Comparison of ENCODE assay signal across 18 cellular contexts in the genomic region with DNA sequence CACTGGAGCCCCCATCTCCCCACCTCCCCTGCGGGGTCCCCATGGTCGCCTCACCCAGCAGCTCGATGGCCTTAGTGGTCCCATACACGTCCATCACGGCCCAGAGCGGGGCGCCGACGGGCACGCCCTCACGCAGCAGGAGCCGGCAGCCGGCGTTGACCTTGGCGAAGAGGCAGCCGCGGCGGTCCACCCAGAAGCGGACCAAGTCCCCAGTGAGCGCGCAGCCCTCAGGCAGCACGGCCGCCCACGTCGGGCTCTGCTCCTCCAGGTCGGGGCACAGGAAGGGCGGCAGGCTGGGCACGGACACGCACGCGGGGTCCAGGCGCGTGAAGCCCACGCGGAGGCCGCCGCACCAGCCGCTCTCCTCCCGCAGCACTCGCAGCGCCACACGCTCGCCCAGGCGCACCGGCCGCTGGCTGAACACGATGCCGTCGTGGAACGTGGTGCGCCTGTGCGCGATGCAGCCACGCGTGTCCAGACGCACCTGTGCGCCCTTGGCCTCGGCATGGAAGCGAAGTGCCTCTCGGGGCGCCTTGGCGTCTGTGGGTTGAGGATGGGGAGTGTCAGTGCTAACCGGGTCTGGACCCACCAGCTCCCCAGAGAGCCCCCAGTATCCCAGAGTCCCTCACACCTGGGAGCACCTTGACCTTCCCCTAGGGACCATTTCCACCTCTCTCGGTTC. TPM values are rescaled to one million over a fixed set of nuclear protein-coding genes. Genes with fewer than 3 reads are reported as not detected.
"Had no signal": no experiment of that assay in that cellular context is flagged by ENCODE, and none has a peak within 500 bp of the region (broad histone marks: within the 10 kb centered on the region; RNA-seq: fewer than 3 reads in every experiment).

No MANE protein-coding gene starts in this region.

- H3K9me3 Mint-ChIP-seq: activated T-cell treated with anti-CD3 and anti-CD28 coated beads, Interleukin-2, amount 50 U/mL, for 24 hours had no signal

- H3K4me3 Mint-ChIP-seq: activated naive CD8-positive, alpha-beta T cell treated with anti-CD3 and anti-CD28 coated beads, Interleukin-2, amount 50 U/mL, for 24 hours; activated T-cell treated with anti-CD3 and anti-CD28 coated beads, Interleukin-2, amount 50 U/mL, for 24 hours; T-helper 1 cell treated with Interleukin-12 subunit alpha and Interleukin-12 subunit beta and Interleukin-4 antibody, amounts not matched to agents 30 μg/mL and 1 μg/mL, for 36 hours; WTC11 had no signal

- H3K9me3 ChIP-seq: psoas muscle, upper lobe of right lung had no signal

- H3K27me3 ChIP-seq: cardiac muscle cell had no signal

- H3K36me3 Mint-ChIP-seq: WTC11 had no signal

- H3K27ac Mint-ChIP-seq: activated naive CD8-positive, alpha-beta T cell treated with anti-CD3 and anti-CD28 coated beads, Interleukin-2, amount 50 U/mL, for 24 hours; WTC11 had no signal

- H3K36me3 ChIP-seq: cardiac muscle cell, gastroesophageal sphincter, suprapubic skin, upper lobe of right lung had no signal

- H3K4me3 ChIP-seq: cardiac muscle cell, gastroesophageal sphincter, psoas muscle, suprapubic skin, upper lobe of right lung had no signal

- H3K27me3 Mint-ChIP-seq: activated naive CD8-positive, alpha-beta T cell treated with anti-CD3 and anti-CD28 coated beads, Interleukin-2, amount 50 U/mL, for 24 hours; activated T-cell treated with anti-CD3 and anti-CD28 coated beads, Interleukin-2, amount 50 U/mL, for 24 hours; naive thymus-derived CD4-positive, alpha-beta T cell had no signal

- DNase-seq: activated CD4-positive, alpha-beta T cell treated with anti-CD3 and anti-CD28 coated beads for 48 hours; activated naive CD4-positive, alpha-beta T cell treated with Interleukin-2 at 50 U/mL for 16 hours; activated naive CD8-positive, alpha-beta T cell treated with anti-CD3 and anti-CD28 coated beads, Interleukin-2, amount 50 U/mL, for 24 hours; activated T-cell treated with anti-CD3 and anti-CD28 coated beads, Interleukin-2, amount 50 U/mL, for 24 hours; effector CD4-positive, alpha-beta T cell; naive thymus-derived CD4-positive, alpha-beta T cell; occipital lobe; stimulated activated CD4-positive, alpha-beta T cell treated with anti-CD3 and anti-CD28 coated beads, Interleukin-2, amount 100 ng/mL, for 48 hours; stimulated activated naive CD8-positive, alpha-beta T cell treated with anti-CD3 and anti-CD28 coated beads, Interleukin-15, Interleukin-2, amounts not matched to agents 100 U/mL and 50 U/mL, for 24 hours; upper lobe of right lung had no signal

- H3K27ac ChIP-seq: cardiac muscle cell, epithelial cell of prostate, gastroesophageal sphincter, psoas muscle, suprapubic skin, upper lobe of right lung had no signal

- ATAC-seq: gastroesophageal sphincter, psoas muscle, SK-N-SH treated with all-trans-retinoic acid at 6 μM for 48 hours, WTC11 had no signal

RNA-seq across cellular contexts. Expression of a gene that starts 4.6 kb away (rescaled TPM):
- total RNA-seq: cardiac muscle cell, gastroesophageal sphincter, WTC11 had no signal
